Comparison of ENCODE assay signal across 20 cellular contexts in genomic region chr4:165711436-165711835, GRCh38.
"Had no signal": no experiment of that assay in that cellular context is flagged by ENCODE, and none has a peak within 500 bp of the region (broad histone marks: within the 10 kb centered on the region; RNA-seq: fewer than 3 reads in every experiment).

No MANE protein-coding gene starts in this region.

- H3K27me3 ChIP-seq: colonic mucosa, dorsolateral prefrontal cortex, left lung, right lobe of liver, tibial nerve had no signal

- ATAC-seq: activated CD4-positive, alpha-beta T cell treated with anti-CD3 and anti-CD28 coated beads for 36 hours; activated CD8-positive, alpha-beta memory T cell treated with anti-CD3 and anti-CD28 coated beads, Interleukin-2, amount 10 ng/mL, durations not matched to agents 7 days and 5 days; activated CD8-positive, alpha-beta T cell treated with anti-CD3 and anti-CD28 coated beads, Interleukin-2, amount 10 ng/mL, durations not matched to agents 7 days and 5 days; activated naive CD8-positive, alpha-beta T cell treated with anti-CD3 and anti-CD28 coated beads, Interleukin-2, amount 50 U/mL, for 24 hours; left lung; right lobe of liver; stimulated activated naive B cell treated with anti-CD40 and anti-IgM and Interleukin-4, amounts not matched to agents 10 μg/mL and 1 μg/mL and 100 μg/mL, for 72 hours; T-cell had no signal

- H3K36me3 ChIP-seq: colonic mucosa, left lung, right lobe of liver, tibial nerve had no signal

- H3K4me3 ChIP-seq: colonic mucosa, dorsolateral prefrontal cortex, left lung, right lobe of liver, tibial nerve had no signal

- H3K4me1 ChIP-seq: colonic mucosa, left lung had no signal

- H3K27ac ChIP-seq: colonic mucosa, dorsolateral prefrontal cortex, left lung, right lobe of liver, tibial nerve had no signal

- H3K9me3 ChIP-seq: colonic mucosa, left lung, right lobe of liver had no signal

- DNase-seq: activated CD4-positive, alpha-beta T cell treated with anti-CD3 and anti-CD28 coated beads for 36 hours; activated CD4-positive, CD25-positive, alpha-beta regulatory T cell; activated CD8-positive, alpha-beta memory T cell treated with anti-CD3 and anti-CD28 coated beads, Interleukin-2, amount 10 ng/mL, durations not matched to agents 7 days and 5 days; activated CD8-positive, alpha-beta T cell treated with anti-CD3 and anti-CD28 coated beads, Interleukin-2, amount 10 ng/mL, durations not matched to agents 7 days and 5 days; activated naive CD8-positive, alpha-beta T cell treated with anti-CD3 and anti-CD28 coated beads, Interleukin-2, amount 50 U/mL, for 24 hours; activated T-cell treated with anti-CD3 and anti-CD28 coated beads, Interleukin-2, amount 50 U/mL, for 48 hours; amygdala; colonic mucosa; dorsolateral prefrontal cortex; effector memory CD4-positive, alpha-beta T cell; erythroblast; left lung; posterior cingulate gyrus; right lobe of liver; small intestine; stimulated activated CD4-positive, alpha-beta T cell treated with anti-CD3 and anti-CD28 coated beads, Interleukin-15, amount 100 ng/mL, for 24 hours; stimulated activated CD4-positive, alpha-beta T cell treated with anti-CD3 and anti-CD28 coated beads, Interleukin-2, amount 100 ng/mL, for 24 hours; stimulated activated naive B cell treated with anti-CD40 and anti-IgM and Interleukin-4, amounts not matched to agents 10 μg/mL and 1 μg/mL and 100 μg/mL, for 72 hours; T-cell had no signal
